ENCODE assay signal across 14 cellular contexts in genomic region chr14:86787782-86788181, GRCh38.
DNase-seq lines count a peak whose midpoint lies in the region; ATAC-seq and TF ChIP-seq lines count a peak whose summit lies in the region.
"Had no signal": no experiment of that assay in that cellular context is flagged by ENCODE, and none has a peak within 500 bp of the region (broad histone marks: within the 10 kb centered on the region; RNA-seq: fewer than 3 reads in every experiment).

No MANE protein-coding gene starts in this region.

- H3K4me2 ChIP-seq in PC-3 (ENCODE audit: low read length) = no peak overlapping the region
- H3K4me2 ChIP-seq: neural progenitor cell had no signal

- no peaks in the 10 kb centered on the region for H3K79me2 ChIP-seq in PC-3 (ENCODE audit: low read length)

- H3K4me1 ChIP-seq in BE2C (peaks cover 9% of the 10 kb centered on the region; the same call in 1 of the 2 replicates), PC-3 (ENCODE audit: insufficient read depth, low read length) (no peaks in the 10 kb centered on the region)
- H3K4me1 ChIP-seq: breast epithelium, neural progenitor cell, uterus had no signal

- no TSS peak for BruUV-seq in PC-3 (replicated peaks; lab: Mats Ljungman, UMichigan)

- no peaks in the 10 kb centered on the region for H3K9me3 ChIP-seq in BE2C
- no peaks in the 10 kb centered on the region for H3K9me3 ChIP-seq in MG63
- 0 out of 2 replicates have a peak, but pooled peaks cover 3% of the 10 kb centered on the region for H3K9me3 ChIP-seq in PC-3 (ENCODE audit: low read length)
- H3K9me3 ChIP-seq: breast epithelium, uterus had no signal

- H3F3A ChIP-seq in PC-3 (ENCODE audit: low read length, unreplicated experiment) = no peaks in the 10 kb centered on the region

- no peak for ATAC-seq in PC-3
- no peak for ATAC-seq in GM19395 (IDR thresholded peaks at IDR 0.05; ENCODE audit: unreplicated experiment)
- ATAC-seq: activated T-helper 17 cell treated with anti-CD3 and anti-CD28 coated beads, Interleukin-2, amount 50 U/mL, for 72 hours had no signal

- H2AFZ ChIP-seq in PC-3 (ENCODE audit: low read length) = no peak overlapping the region
- H2AFZ ChIP-seq: neural progenitor cell had no signal

- POLR2A ChIA-PET in PC-3 (lab: Charles Lee; ENCODE audit: unreplicated experiment) = no interaction called here

- CTCF ChIA-PET in PC-3 (lab: Charles Lee) = no interaction called here

- no peak for TF ChIP-seq CTCF in BE2C (IDR thresholded peaks at IDR 0.05; ENCODE audit: low read depth, low read length)
- no peak for TF ChIP-seq CTCF in PC-3 (conservative IDR thresholded peaks at IDR 0.05; ENCODE audit: low read depth, low read length)

- no peaks in the 10 kb centered on the region for H4K20me1 ChIP-seq in PC-3 (ENCODE audit: low read length)

- intact Hi-C loops in PC-3 (cut with micrococcal nuclease) = no loop called here

- no peak overlapping the region for H3K27ac ChIP-seq in PC-3 (ENCODE audit: low read length)
- H3K27ac ChIP-seq: breast epithelium, neural progenitor cell, uterus had no signal

- DNase-seq in BE2C (peak; percentile 77), MG63 (peak; percentile 41), PC-3 (peak; percentile 15), fibroblast of peridontal ligament (ENCODE audit: extremely low read depth) (peak; percentile 64), AG20443 (ENCODE audit: low spot score) (no peak), T-helper 1 cell (no peak), iPS-NIHi11 (ENCODE audit: low spot score) (no peak)
- DNase-seq: activated B cell treated with CpG ODN at 0.5 μM for 24 hours; CD4-positive, alpha-beta memory T cell; uterus had no signal

- no peaks in the 10 kb centered on the region for H3K9me2 ChIP-seq in PC-3 (replicated peaks; ENCODE audit: low read length)

- H3K4me3 ChIP-seq in BE2C (ENCODE audit: low read depth, low read length) = no peak overlapping the region
- H3K4me3 ChIP-seq in MG63 = no peak overlapping the region
- no peak overlapping the region for H3K4me3 ChIP-seq in PC-3 (ENCODE audit: low read length)
- H3K4me3 ChIP-seq: breast epithelium, neural progenitor cell, uterus had no signal

- H3K27me3 ChIP-seq in BE2C (no peaks in the 10 kb centered on the region), MG63 (no peaks in the 10 kb centered on the region), PC-3 (ENCODE audit: low read length) (no peaks in the 10 kb centered on the region)
- H3K27me3 ChIP-seq: breast epithelium, neural progenitor cell, uterus had no signal

- H3K36me3 ChIP-seq in BE2C (no peaks in the 10 kb centered on the region), MG63 (no peaks in the 10 kb centered on the region), PC-3 (ENCODE audit: low read depth, low read length) (no peaks in the 10 kb centered on the region)
- H3K36me3 ChIP-seq: breast epithelium, neural progenitor cell, uterus had no signal

- H3K9ac ChIP-seq in PC-3 (ENCODE audit: low read length) = no peak overlapping the region
- H3K9ac ChIP-seq: neural progenitor cell had no signal

Comparison
In these comparisons a context has a peak if more than half of its experiments do, and no peak if none do; other contexts are left out.
1. DNase-seq: peak in BE2C (single experiment), MG63 (single experiment), PC-3 (single experiment) and fibroblast of peridontal ligament (single experiment); none in AG20443 (single experiment), T-helper 1 cell (0 of 5) and iPS-NIHi11 (single experiment).